Comparison of ENCODE assay signal across 7 cellular contexts in the genomic region with DNA sequence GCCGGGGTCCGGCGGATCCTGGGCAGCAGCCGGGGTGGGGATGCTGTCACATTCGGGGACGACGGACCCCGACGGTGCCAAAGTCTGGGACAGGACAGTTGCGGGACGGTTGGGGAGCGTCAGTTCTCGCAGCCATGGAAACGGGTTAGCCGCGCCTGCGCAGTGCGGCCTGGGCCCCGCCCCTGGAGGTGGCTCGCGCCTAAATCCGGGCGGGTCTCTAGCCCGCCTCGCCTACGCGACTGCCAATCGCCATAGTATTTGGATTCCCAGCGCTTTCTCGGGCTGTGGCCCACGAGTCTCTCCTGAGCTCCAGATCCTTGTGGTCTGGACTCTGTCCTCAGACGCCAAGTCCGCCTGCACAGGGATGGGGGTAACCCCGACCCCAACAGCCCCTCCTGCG. TPM values are rescaled to one million over a fixed set of nuclear protein-coding genes. Genes with fewer than 3 reads are reported as not detected.
DNase-seq lines count a peak whose midpoint lies in the region; ATAC-seq and TF ChIP-seq lines count a peak whose summit lies in the region.

A gene (minus strand): TSS at position 147 of the 400 bp plus-strand sequence. CDS start 153 bp downstream, outside the sequence.

- H3K79me2 ChIP-seq in HCT116 (ENCODE audit: insufficient read depth, low read length), result peaks cover 6% of the 10 kb centered on the region; the same call in 1 of the 2 replicates

- intact Hi-C loops in HCT116 (cut with micrococcal nuclease) (loop anchor here (5.0 kb wide), 1 partner anchor 267 kb away; a partner anchor contains a TSS), gastrocnemius medialis (cut with DNase I; ENCODE audit: low total_unique reads) (no loop called here)

- H3K4me1 ChIP-seq in HCT116 (ENCODE audit: control insufficient read depth in 1 of 2, insufficient read depth in 2 of 2, low read length in 2 of 2) (peaks cover 12 to 47% of the 10 kb centered on the region in 2 experiments), right atrium auricular region (peaks cover 0 to 39% of the 10 kb centered on the region in 2 donors), gastrocnemius medialis (peaks cover 11 to 43% of the 10 kb centered on the region in 2 donors)

- ATAC-seq in HCT116 (peak; percentile 54), gastrocnemius medialis (no peak), GM19397 (IDR thresholded peaks at IDR 0.05; ENCODE audit: unreplicated experiment) (no peak)
- ATAC-seq in activated naive CD8-positive, alpha-beta T cell treated with anti-CD3 and anti-CD28 coated beads, Interleukin-2, amount 10 ng/mL, durations not matched to agents 7 days and 5 days (ENCODE audit: low read depth), result peak; percentile 10

- POLR2A ChIA-PET in HCT116 (lab: Charles Lee), result interaction anchor here (0.6 kb wide), 1 partner anchor 8 kb away, joined by 3 read pairs; no protein-coding TSS in a partner anchor
- POLR2A ChIA-PET in activated naive CD8-positive, alpha-beta T cell treated with anti-CD3 and anti-CD28 coated beads, Interleukin-2, amount 10 ng/mL, durations not matched to agents 7 days and 5 days (lab: Charles Lee), result interaction anchor here (0.5 to 1.4 kb wide), 5 partner anchors 9 to 266 kb away, joined by 3 to 5 read pairs (median 3); a partner anchor contains a TSS

- no peak for TF ChIP-seq POLR2A in HCT116 (IDR thresholded peaks at IDR 0.05; ENCODE audit: borderline replicate concordance, extremely low read depth, insufficient read depth, insufficient read length)
- no peak for TF ChIP-seq POLR2A in gastrocnemius medialis (IDR thresholded peaks at IDR 0.05)

- no peak within 1 kb of the TSS for H2AFZ ChIP-seq in HCT116 (ENCODE audit: low read depth, low read length, poor library complexity, severe bottlenecking)

- CTCF ChIA-PET in HCT116 (lab: Charles Lee), result no interaction called here

- peak within 1 kb of the TSS; percentile 79 for H3K27ac Mint-ChIP-seq in activated naive CD8-positive, alpha-beta T cell treated with anti-CD3 and anti-CD28 coated beads, Interleukin-2, amount 10 ng/mL, durations not matched to agents 7 days and 5 days

- peak within 1 kb of the TSS; percentile 50 for H3K9ac ChIP-seq in HCT116 (ENCODE audit: low read length)
- no peak within 1 kb of the TSS for H3K9ac ChIP-seq in SK-N-MC (ENCODE audit: insufficient read length)

- H3K4me3 Mint-ChIP-seq in activated naive CD8-positive, alpha-beta T cell treated with anti-CD3 and anti-CD28 coated beads, Interleukin-2, amount 10 ng/mL, durations not matched to agents 7 days and 5 days, result peak within 1 kb of the TSS; percentile 84

- no peaks in the 10 kb centered on the region for H4K20me1 ChIP-seq in HCT116 (ENCODE audit: insufficient read depth)

- in situ Hi-C loops in gastrocnemius medialis (cut with MboI; ENCODE audit: low sequenced_read_pairs in 4 of 4), result loop anchor here in 3 of 4 donors (5.0 to 10.0 kb wide), 3 partner anchors 197 to 202 kb away; no protein-coding TSS in a partner anchor

- peak within 1 kb of the TSS; percentile 75 for H3K4me2 ChIP-seq in HCT116 (ENCODE audit: low read length)

- DNase-seq in HCT116 (ENCODE audit: low read depth, low spot score), result no peak
- DNase-seq in SK-N-MC (ENCODE audit: low read depth, low spot score), result no peak
- peak; percentile 90 for DNase-seq in activated naive CD8-positive, alpha-beta T cell treated with anti-CD3 and anti-CD28 coated beads, Interleukin-2, amount 10 ng/mL, durations not matched to agents 7 days and 5 days
- DNase-seq in right atrium auricular region (ENCODE audit: low spot score), result peak; percentile 76
- DNase-seq in gastrocnemius medialis, result no peak
- no peak for DNase-seq in cerebellar nuclear complex (lab: John Stamatoyannopoulos, UW)

- H3K27me3 ChIP-seq in HCT116 (ENCODE audit: insufficient read depth, low read length) (no peaks in the 10 kb centered on the region), right atrium auricular region (no peaks in the 10 kb centered on the region), gastrocnemius medialis (no peaks in the 10 kb centered on the region)

- no peaks in the 10 kb centered on the region for H3K9me3 Mint-ChIP-seq in activated naive CD8-positive, alpha-beta T cell treated with anti-CD3 and anti-CD28 coated beads, Interleukin-2, amount 10 ng/mL, durations not matched to agents 7 days and 5 days

- TF ChIP-seq RAD21 in HCT116 (IDR thresholded peaks at IDR 0.05; ENCODE audit: low read depth), result no peak

- H3K36me3 Mint-ChIP-seq in activated naive CD8-positive, alpha-beta T cell treated with anti-CD3 and anti-CD28 coated beads, Interleukin-2, amount 10 ng/mL, durations not matched to agents 7 days and 5 days, result peaks cover 10% of the 10 kb centered on the region

- BruUV-seq in HCT116 (replicated peaks; lab: Mats Ljungman, UMichigan), result no TSS peak

- H3K4me1 Mint-ChIP-seq in activated naive CD8-positive, alpha-beta T cell treated with anti-CD3 and anti-CD28 coated beads, Interleukin-2, amount 10 ng/mL, durations not matched to agents 7 days and 5 days, result peaks cover 47% of the 10 kb centered on the region

- H3K27ac ChIP-seq in HCT116 (ENCODE audit: low read depth, low read length), result peak within 1 kb of the TSS; percentile 37; the same call in 1 of the 2 replicates
- no peak within 1 kb of the TSS for H3K27ac ChIP-seq in SK-N-MC
- H3K27ac ChIP-seq in right atrium auricular region, result peak within 1 kb of the TSS in 1 of 2 donors; percentile 27
- H3K27ac ChIP-seq in gastrocnemius medialis, result no peak within 1 kb of the TSS

- no peaks in the 10 kb centered on the region for H3K9me2 ChIP-seq in HCT116 (ENCODE audit: insufficient read depth)

- H3K4me3 ChIP-seq in HCT116 (replicated peaks in 1 of 2; ENCODE audit: low read depth in 1 of 2, low read length in 2 of 2), result peak within 1 kb of the TSS; percentile 28 to 36
- peak within 1 kb of the TSS; percentile 73 for H3K4me3 ChIP-seq in SK-N-MC
- H3K4me3 ChIP-seq in right atrium auricular region, result peak within 1 kb of the TSS; percentile 33 to 39
- peak within 1 kb of the TSS; percentile 17 to 40 (median 21) for H3K4me3 ChIP-seq in gastrocnemius medialis

- RAD21 ChIA-PET in HCT116 (lab: Charles Lee; ENCODE audit: low non-redundant PET in 1 of 2, low total read pairs in 2 of 2, uncharacterized antibody in 2 of 2, unreplicated experiment in 2 of 2), result no interaction called here

- no peaks in the 10 kb centered on the region for H3K9me3 ChIP-seq in HCT116 (ENCODE audit: control insufficient read depth in 1 of 2, insufficient read depth in 1 of 2, low read depth in 1 of 2, low read length in 2 of 2)
- no peaks in the 10 kb centered on the region for H3K9me3 ChIP-seq in SK-N-MC (ENCODE audit: low read depth, low read length)
- no peaks in the 10 kb centered on the region for H3K9me3 ChIP-seq in right atrium auricular region
- no peaks in the 10 kb centered on the region for H3K9me3 ChIP-seq in gastrocnemius medialis

- H3K27me3 Mint-ChIP-seq in activated naive CD8-positive, alpha-beta T cell treated with anti-CD3 and anti-CD28 coated beads, Interleukin-2, amount 10 ng/mL, durations not matched to agents 7 days and 5 days, result no peaks in the 10 kb centered on the region

- TF ChIP-seq CTCF in HCT116 (IDR thresholded peaks at IDR 0.05 in 2 of 3, conservative IDR thresholded peaks at IDR 0.05 in 1 of 3; ENCODE audit: borderline replicate concordance in 1 of 3, insufficient read depth in 1 of 3, low read depth in 2 of 3, low read length in 2 of 3), result no peak
- TF ChIP-seq CTCF in right atrium auricular region (IDR thresholded peaks at IDR 0.05), result no peak
- TF ChIP-seq CTCF in gastrocnemius medialis (IDR thresholded peaks at IDR 0.05 in 4 of 5, conservative IDR thresholded peaks at IDR 0.05 in 1 of 5), result no peak

- H3K36me3 ChIP-seq in HCT116 (ENCODE audit: control insufficient read depth in 1 of 2, insufficient read depth in 2 of 2, low read length in 2 of 2) (peaks cover 0 to 8% of the 10 kb centered on the region in 2 experiments; a peak in 1 of 4 replicates), SK-N-MC (ENCODE audit: insufficient read depth, low read length) (no peaks in the 10 kb centered on the region), right atrium auricular region (peaks cover 12% of the 10 kb centered on the region), gastrocnemius medialis (peaks cover 0 to 11% of the 10 kb centered on the region in 2 donors)

TF ChIP-seq in HCT116, 20 proteins besides CTCF, POLR2A, EP300 and RAD21:
- TF ChIP-seq, protein P1, sequence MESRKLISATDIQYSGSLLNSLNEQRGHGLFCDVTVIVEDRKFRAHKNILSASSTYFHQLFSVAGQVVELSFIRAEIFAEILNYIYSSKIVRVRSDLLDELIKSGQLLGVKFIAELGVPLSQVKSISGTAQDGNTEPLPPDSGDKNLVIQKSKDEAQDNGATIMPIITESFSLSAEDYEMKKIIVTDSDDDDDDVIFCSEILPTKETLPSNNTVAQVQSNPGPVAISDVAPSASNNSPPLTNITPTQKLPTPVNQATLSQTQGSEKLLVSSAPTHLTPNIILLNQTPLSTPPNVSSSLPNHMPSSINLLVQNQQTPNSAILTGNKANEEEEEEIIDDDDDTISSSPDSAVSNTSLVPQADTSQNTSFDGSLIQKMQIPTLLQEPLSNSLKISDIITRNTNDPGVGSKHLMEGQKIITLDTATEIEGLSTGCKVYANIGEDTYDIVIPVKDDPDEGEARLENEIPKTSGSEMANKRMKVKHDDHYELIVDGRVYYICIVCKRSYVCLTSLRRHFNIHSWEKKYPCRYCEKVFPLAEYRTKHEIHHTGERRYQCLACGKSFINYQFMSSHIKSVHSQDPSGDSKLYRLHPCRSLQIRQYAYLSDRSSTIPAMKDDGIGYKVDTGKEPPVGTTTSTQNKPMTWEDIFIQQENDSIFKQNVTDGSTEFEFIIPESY (IDR thresholded peaks at IDR 0.05; ENCODE audit: extremely low read depth, insufficient replicate concordance, low read length), result no peak
- TF ChIP-seq EZH2 (IDR thresholded peaks at IDR 0.05) (no peak), ZFX (IDR thresholded peaks at IDR 0.05) (no peak), FOSL1 (IDR thresholded peaks at IDR 0.05; ENCODE audit: low read depth) (no peak), TCF7L2 (IDR thresholded peaks at IDR 0.05; ENCODE audit: borderline replicate concordance, extremely low read depth, insufficient read depth, insufficient read length) (no peak), YY1 (IDR thresholded peaks at IDR 0.05; ENCODE audit: extremely low read depth, insufficient replicate concordance, low read depth, low read length) (no peak)

RNA-seq across cellular contexts. Expression of the gene that starts here (rescaled TPM):
- total RNA-seq in HCT116 (2021; ENCODE audit: unreplicated experiment) (3.3 TPM), right atrium auricular region (under 1 TPM; 0.26 to 0.31 TPM), gastrocnemius medialis (1 to 10 TPM in 1 of 4 donors, not detected in 3; 3.0 TPM)
- 1.2 and 1.5 TPM in 2 replicates for polyA plus RNA-seq in HCT116 (2012)
- total RNA-seq in activated naive CD8-positive, alpha-beta T cell treated with anti-CD3 and anti-CD28 coated beads, Interleukin-2, amount 10 ng/mL, durations not matched to agents 7 days and 5 days, result 1 to 10 TPM; 2.2 to 2.7 TPM

Comparison
In these comparisons a context has a peak if more than half of its experiments do, and no peak if none do; other contexts are left out.
1. Peak in DNase-seq and H3K4me3 ChIP-seq in right atrium auricular region; RNA of the gene not detected or under 1 TPM.
2. ATAC-seq: peak in HCT116 (single experiment) and activated naive CD8-positive, alpha-beta T cell treated with anti-CD3 and anti-CD28 coated beads, Interleukin-2, amount 10 ng/mL, durations not matched to agents 7 days and 5 days (single experiment); none in gastrocnemius medialis (0 of 2) and GM19397 (single experiment).
3. H3K4me3 ChIP-seq: peak in every context shown above with its lines; median percentile 73 in SK-N-MC; 36 in right atrium auricular region; 32 in HCT116; 21 in gastrocnemius medialis.